8 cellular contexts compared by ENCODE assay signal in genomic region chr19:11964496-11964857, GRCh38. TPM values are rescaled to one million over a fixed set of nuclear protein-coding genes. Genes with fewer than 3 reads are reported as not detected.
A peak's percentile ranks its signal among the peaks of the same experiment; 100 is the strongest.
DNase-seq lines count a peak whose midpoint lies in the region; ATAC-seq and TF ChIP-seq lines count a peak whose summit lies in the region.

No MANE protein-coding gene starts in this region.

- ATAC-seq in HG03175 (IDR thresholded peaks at IDR 0.05; ENCODE audit: unreplicated experiment), result no peak

- intact Hi-C loops in OCI-LY7 (cut with micrococcal nuclease; ENCODE audit: unreplicated experiment) (loop anchor here (1.0 to 2.0 kb wide), 4 partner anchors 25 to 177 kb away; no protein-coding TSS in a partner anchor), esophagus squamous epithelium (cut with DNase I) (no loop called here)

- in situ Hi-C loops in GM13977 (cut with MboI; ENCODE audit: low pct_unique_long_range_greater_than_20kb, low sequenced_read_pairs, unreplicated experiment), result loop anchor here (25.0 kb wide), 1 partner anchor 173 kb away; the partner anchor contains the start of gene ZNF20

- H2AFZ ChIP-seq in OCI-LY7 (ENCODE audit: low read length) (peak overlapping the region; percentile 78), neuron (ENCODE audit: low read depth, low read length) (no peak overlapping the region)

- H3K4me2 ChIP-seq in OCI-LY7 (ENCODE audit: low read length), result peak overlapping the region; percentile 83

- POLR2A ChIA-PET in OCI-LY7 (lab: Charles Lee), result interaction anchor here (0.5 to 1.2 kb wide), 4 partner anchors 16 to 176 kb away, joined by 3 to 5 read pairs (median 3); partner anchors contain the start of gene ZNF878

- H3K4me3 ChIP-seq in OCI-LY7 (ENCODE audit: low read depth, low read length, poor library complexity, severe bottlenecking) (peak overlapping the region; percentile 85), esophagus squamous epithelium (peak overlapping the region; percentile 79 to 90 (median 83)), neuron (ENCODE audit: low read length) (peak overlapping the region; percentile 59)

- no peaks in the 10 kb centered on the region for H3K79me2 ChIP-seq in OCI-LY7 (ENCODE audit: insufficient read depth, low read depth, low read length)

- TF ChIP-seq POLR2A in esophagus squamous epithelium (IDR thresholded peaks at IDR 0.05), result no peak

- H3K9me2 ChIP-seq in OCI-LY7 (ENCODE audit: insufficient read depth, low read length), result no peaks in the 10 kb centered on the region

- no TSS peak for BruUV-seq in OCI-LY7 (replicated peaks; lab: Mats Ljungman, UMichigan)

- CTCF ChIA-PET in OCI-LY7 (lab: Charles Lee; ENCODE audit: unreplicated experiment), result interaction anchor here (0.6 to 0.8 kb wide), 2 partner anchors 21 to 41 kb away, joined by 5 to 7 read pairs; no protein-coding TSS in a partner anchor

- H3K4me1 ChIP-seq in OCI-LY7 (ENCODE audit: insufficient read depth, low read length, poor library complexity, severe bottlenecking), result peaks cover 13% of the 10 kb centered on the region
- H3K4me1 ChIP-seq in esophagus squamous epithelium, result peaks cover 10 to 27% (median 14%) of the 10 kb centered on the region in 3 donors
- peaks cover 14% of the 10 kb centered on the region for H3K4me1 ChIP-seq in neuron (ENCODE audit: insufficient read depth, low read length)

- peak; percentile 29 for TF ChIP-seq CTCF in GM13977 (IDR thresholded peaks at IDR 0.05; ENCODE audit: extremely low read depth, insufficient read depth, missing control alignments)
- no peak for TF ChIP-seq CTCF in OCI-LY7 (conservative IDR thresholded peaks at IDR 0.05; ENCODE audit: low read length)
- TF ChIP-seq CTCF in esophagus squamous epithelium (IDR thresholded peaks at IDR 0.05), result peak in 2 of 6 experiments; percentile 10 to 32

- no peaks in the 10 kb centered on the region for H4K20me1 ChIP-seq in OCI-LY7 (ENCODE audit: insufficient read depth, low read length)

- peak overlapping the region; percentile 63 for H3K27ac ChIP-seq in OCI-LY7 (ENCODE audit: low read depth, low read length, poor library complexity, severe bottlenecking)
- H3K27ac ChIP-seq in esophagus squamous epithelium, result peak overlapping the region; percentile 87 to 96 (median 94)

- H3K9me3 ChIP-seq in OCI-LY7 (ENCODE audit: low read length) (no peaks in the 10 kb centered on the region), esophagus squamous epithelium (no peaks in the 10 kb centered on the region), neuron (ENCODE audit: low read length) (peaks cover 12% of the 10 kb centered on the region)

- DNase-seq in GM13977 (ENCODE audit: low spot score) (no peak), OCI-LY7 (ENCODE audit: low spot score) (no peak), esophagus squamous epithelium (lab: John Stamatoyannopoulos, UW) (no peak), activated gamma-delta T cell (lab: John Stamatoyannopoulos, UW) (no peak), NCI-H1105 (lab: John Stamatoyannopoulos, UW) (no peak), LoVo (ENCODE audit: low spot score) (no peak)

- H3K36me3 ChIP-seq in OCI-LY7 (ENCODE audit: insufficient read depth, low read length) (no peaks in the 10 kb centered on the region), esophagus squamous epithelium (peaks cover 0 to 6% (median 0%) of the 10 kb centered on the region in 3 donors), neuron (ENCODE audit: insufficient read depth, low read length) (peaks cover 12% of the 10 kb centered on the region)

- H3K27me3 ChIP-seq in esophagus squamous epithelium, result no peaks in the 10 kb centered on the region
- H3K27me3 ChIP-seq in neuron (ENCODE audit: insufficient read depth, low read length), result no peaks in the 10 kb centered on the region

- 0 to 14% methylated on average over 3 to 7 of the region's 8 CpGs for WGBS in esophagus squamous epithelium, 2 donors

RNA-seq across cellular contexts. Expression of gene ZNF763, which starts 0.4 kb away (rescaled TPM):
- total RNA-seq in OCI-LY7 (2014; rRNA removed; shearing (Covaris generic)), result 2.7 and 2.8 TPM in 2 replicates
- 6.2 and 7.7 TPM in 2 replicates for total RNA-seq in OCI-LY7 (2022)
- 1 to 10 TPM; 1.2 to 2.6 (median 2.1) TPM for total RNA-seq in esophagus squamous epithelium

RNA-seq across cellular contexts. Expression of gene ZNF700, which starts 39.6 kb away (rescaled TPM):
- total RNA-seq in OCI-LY7 (2014; rRNA removed; shearing (Covaris generic)), result 18.2 and 20.4 TPM in 2 replicates
- 28.2 and 28.4 TPM in 2 replicates for total RNA-seq in OCI-LY7 (2022)
- 10 to 100 TPM in 2 of 4 donors, 1 to 10 TPM in 2; 6.4 to 13.9 (median 9.9) TPM for total RNA-seq in esophagus squamous epithelium
